ENCODE assay signal across 1 cellular context in the genomic region with DNA sequence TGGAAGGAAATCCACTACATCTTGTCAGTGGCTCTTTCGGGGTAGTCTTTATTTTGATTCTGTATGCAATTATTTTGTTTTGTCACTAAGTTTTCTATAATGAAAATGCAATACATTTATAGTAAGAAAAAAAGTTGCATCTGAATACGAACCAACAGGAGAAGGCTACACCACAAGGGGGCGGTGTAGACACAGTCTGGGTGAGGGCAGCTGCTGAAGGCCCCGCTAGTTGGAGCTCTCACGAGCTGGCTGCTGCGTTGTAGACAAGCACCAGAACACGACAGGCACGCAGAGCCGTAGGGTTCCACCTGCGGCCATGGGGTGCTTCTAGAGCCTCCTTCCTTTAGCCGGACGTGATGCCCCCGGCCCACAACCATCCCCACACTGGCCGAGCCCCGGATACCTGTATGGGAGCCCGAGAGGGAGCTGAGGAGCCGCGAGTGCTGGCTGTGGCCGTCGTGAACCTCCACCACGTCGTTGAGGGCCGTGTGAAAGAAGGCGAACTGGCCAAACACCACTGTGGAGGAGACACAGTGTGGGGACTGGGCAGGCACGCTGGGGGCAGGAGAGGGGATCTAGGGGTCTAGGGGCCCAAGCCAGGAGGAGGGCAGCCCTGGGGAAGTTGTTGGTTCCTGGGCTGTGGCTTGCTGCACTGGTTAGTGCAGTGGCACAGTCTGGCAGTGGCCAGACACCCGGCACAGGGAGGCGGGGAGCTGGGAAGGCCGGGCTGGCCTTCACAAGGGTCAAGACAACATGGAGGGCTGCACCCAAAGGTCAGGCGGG.
TF ChIP-seq lines count a peak whose summit lies in the region.

No MANE protein-coding gene starts in this region.

TF ChIP-seq in GM23338, 12 proteins besides CTCF, POLR2A, EP300 and RAD21 (continued from another document):
- TF ChIP-seq, protein P1, sequence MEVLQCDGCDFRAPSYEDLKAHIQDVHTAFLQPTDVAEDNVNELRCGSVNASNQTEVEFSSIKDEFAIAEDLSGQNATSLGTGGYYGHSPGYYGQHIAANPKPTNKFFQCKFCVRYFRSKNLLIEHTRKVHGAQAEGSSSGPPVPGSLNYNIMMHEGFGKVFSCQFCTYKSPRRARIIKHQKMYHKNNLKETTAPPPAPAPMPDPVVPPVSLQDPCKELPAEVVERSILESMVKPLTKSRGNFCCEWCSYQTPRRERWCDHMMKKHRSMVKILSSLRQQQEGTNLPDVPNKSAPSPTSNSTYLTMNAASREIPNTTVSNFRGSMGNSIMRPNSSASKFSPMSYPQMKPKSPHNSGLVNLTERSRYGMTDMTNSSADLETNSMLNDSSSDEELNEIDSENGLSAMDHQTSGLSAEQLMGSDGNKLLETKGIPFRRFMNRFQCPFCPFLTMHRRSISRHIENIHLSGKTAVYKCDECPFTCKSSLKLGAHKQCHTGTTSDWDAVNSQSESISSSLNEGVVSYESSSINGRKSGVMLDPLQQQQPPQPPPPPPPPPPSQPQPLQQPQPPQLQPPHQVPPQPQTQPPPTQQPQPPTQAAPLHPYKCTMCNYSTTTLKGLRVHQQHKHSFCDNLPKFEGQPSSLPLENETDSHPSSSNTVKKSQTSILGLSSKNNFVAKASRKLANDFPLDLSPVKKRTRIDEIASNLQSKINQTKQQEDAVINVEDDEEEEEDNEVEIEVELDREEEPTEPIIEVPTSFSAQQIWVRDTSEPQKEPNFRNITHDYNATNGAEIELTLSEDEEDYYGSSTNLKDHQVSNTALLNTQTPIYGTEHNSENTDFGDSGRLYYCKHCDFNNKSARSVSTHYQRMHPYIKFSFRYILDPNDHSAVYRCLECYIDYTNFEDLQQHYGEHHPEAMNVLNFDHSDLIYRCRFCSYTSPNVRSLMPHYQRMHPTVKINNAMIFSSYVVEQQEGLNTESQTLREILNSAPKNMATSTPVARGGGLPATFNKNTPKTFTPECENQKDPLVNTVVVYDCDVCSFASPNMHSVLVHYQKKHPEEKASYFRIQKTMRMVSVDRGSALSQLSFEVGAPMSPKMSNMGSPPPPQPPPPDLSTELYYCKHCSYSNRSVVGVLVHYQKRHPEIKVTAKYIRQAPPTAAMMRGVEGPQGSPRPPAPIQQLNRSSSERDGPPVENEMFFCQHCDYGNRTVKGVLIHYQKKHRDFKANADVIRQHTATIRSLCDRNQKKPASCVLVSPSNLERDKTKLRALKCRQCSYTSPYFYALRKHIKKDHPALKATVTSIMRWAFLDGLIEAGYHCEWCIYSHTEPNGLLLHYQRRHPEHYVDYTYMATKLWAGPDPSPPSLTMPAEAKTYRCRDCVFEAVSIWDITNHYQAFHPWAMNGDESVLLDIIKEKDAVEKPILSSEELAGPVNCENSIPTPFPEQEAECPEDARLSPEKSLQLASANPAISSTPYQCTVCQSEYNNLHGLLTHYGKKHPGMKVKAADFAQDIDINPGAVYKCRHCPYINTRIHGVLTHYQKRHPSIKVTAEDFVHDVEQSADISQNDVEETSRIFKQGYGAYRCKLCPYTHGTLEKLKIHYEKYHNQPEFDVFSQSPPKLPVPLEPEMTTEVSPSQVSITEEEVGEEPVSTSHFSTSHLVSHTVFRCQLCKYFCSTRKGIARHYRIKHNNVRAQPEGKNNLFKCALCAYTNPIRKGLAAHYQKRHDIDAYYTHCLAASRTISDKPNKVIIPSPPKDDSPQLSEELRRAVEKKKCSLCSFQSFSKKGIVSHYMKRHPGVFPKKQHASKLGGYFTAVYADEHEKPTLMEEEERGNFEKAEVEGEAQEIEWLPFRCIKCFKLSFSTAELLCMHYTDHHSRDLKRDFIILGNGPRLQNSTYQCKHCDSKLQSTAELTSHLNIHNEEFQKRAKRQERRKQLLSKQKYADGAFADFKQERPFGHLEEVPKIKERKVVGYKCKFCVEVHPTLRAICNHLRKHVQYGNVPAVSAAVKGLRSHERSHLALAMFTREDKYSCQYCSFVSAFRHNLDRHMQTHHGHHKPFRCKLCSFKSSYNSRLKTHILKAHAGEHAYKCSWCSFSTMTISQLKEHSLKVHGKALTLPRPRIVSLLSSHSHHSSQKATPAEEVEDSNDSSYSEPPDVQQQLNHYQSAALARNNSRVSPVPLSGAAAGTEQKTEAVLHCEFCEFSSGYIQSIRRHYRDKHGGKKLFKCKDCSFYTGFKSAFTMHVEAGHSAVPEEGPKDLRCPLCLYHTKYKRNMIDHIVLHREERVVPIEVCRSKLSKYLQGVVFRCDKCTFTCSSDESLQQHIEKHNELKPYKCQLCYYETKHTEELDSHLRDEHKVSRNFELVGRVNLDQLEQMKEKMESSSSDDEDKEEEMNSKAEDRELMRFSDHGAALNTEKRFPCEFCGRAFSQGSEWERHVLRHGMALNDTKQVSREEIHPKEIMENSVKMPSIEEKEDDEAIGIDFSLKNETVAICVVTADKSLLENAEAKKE (CRISPR knock-in tag; IDR thresholded peaks at IDR 0.05), result peak; percentile 79
- TF ChIP-seq ETS1 (IDR thresholded peaks at IDR 0.05), result no peak
TF ChIP-seq in GM23338: peak in this region for 3.
